ENCODE assay signal across 18 cellular contexts in the genomic region with DNA sequence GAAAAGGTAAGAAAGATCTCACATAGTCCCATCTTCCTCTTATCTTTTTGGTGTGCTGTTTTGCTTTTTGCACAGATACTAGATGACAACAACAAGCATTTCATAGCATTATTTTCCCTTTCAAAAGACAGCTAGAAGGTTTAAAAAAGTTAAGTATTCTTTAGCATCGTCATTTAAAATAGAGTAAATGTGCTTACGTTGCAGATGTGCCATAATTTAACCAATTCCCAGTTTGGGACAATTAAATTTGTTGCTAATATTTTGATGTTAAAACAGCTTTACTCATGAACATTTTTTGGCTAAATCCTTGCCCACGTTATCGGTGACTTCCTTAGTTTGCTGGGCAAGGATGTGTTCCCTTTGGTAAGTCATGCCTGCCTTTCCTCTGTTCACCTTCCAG. TPM values are rescaled to one million over a fixed set of nuclear protein-coding genes. Genes with fewer than 3 reads are reported as not detected.
DNase-seq lines count a peak whose midpoint lies in the region; ATAC-seq, FAIRE-seq and TF ChIP-seq lines count a peak whose summit lies in the region.
"Had no signal": no experiment of that assay in that cellular context is flagged by ENCODE, and none has a peak within 500 bp of the region (broad histone marks: within the 10 kb centered on the region; RNA-seq: fewer than 3 reads in every experiment).

No MANE protein-coding gene starts in this region.

- peaks cover 0 to 3% (median 0%) of the 10 kb centered on the region in 3 donors for H3K9me3 Mint-ChIP-seq in T-cell
- H3K9me3 Mint-ChIP-seq: CD4-positive, alpha-beta T cell; IgD-negative memory B cell had no signal

- peak overlapping the region; percentile 53 for H3K4ac ChIP-seq in IMR-90 (ENCODE audit: low read depth, low read length)

- H2BK20ac ChIP-seq in IMR-90 (ENCODE audit: low read depth, low read length): peak overlapping the region; percentile 13; the same call in 1 of the 2 replicates

- DNase-seq in HepG2 (ENCODE audit: low spot score): no peak
- no peak for DNase-seq in right lobe of liver
- DNase-seq in IMR-90: no peak
- no peak for DNase-seq in K562 (ENCODE audit: extremely low read depth in 1 of 4, low spot score in 3 of 4)
- DNase-seq in nucleus accumbens (lab: John Stamatoyannopoulos, UW): no peak
- DNase-seq in T-cell: no peak
- DNase-seq: ACHN; AML-193; CD4-positive, alpha-beta T cell; H9; NCI-H1105; NCI-H1694 treated with DMSO at 0.1 percent for 48 hours; NCI-H2107; NCI-H2227 treated with DMSO at 0.1 percent for 48 hours; SHP77 had no signal

- BruUV-seq in HepG2 (replicated peaks; lab: Mats Ljungman, UMichigan) (no TSS peak), IMR-90 (replicated peaks; lab: Mats Ljungman, UMichigan) (no TSS peak), K562 (replicated peaks; lab: Mats Ljungman, UMichigan) (no TSS peak)

- no peak overlapping the region for H3K23ac ChIP-seq in IMR-90 (ENCODE audit: low read depth, low read length)

- no peaks in the 10 kb centered on the region for H3K36me3 Mint-ChIP-seq in T-cell
- H3K36me3 Mint-ChIP-seq: IgD-negative memory B cell had no signal

- H3K27ac Mint-ChIP-seq in T-cell: no peak overlapping the region
- H3K27ac Mint-ChIP-seq: H9, IgD-negative memory B cell had no signal

- no peak overlapping the region for H3K4me3 ChIP-seq in HepG2 (replicated peaks in 1 of 3; ENCODE audit: insufficient read depth in 1 of 3, low read depth in 2 of 3, low read length in 3 of 3)
- H3K4me3 ChIP-seq in right lobe of liver: no peak overlapping the region
- H3K4me3 ChIP-seq in IMR-90 (ENCODE audit: insufficient read depth, low read depth, low read length): no peak overlapping the region
- H3K4me3 ChIP-seq in K562: no peak overlapping the region
- peak overlapping the region; percentile 40 for H3K4me3 ChIP-seq in skeletal muscle satellite cell (ENCODE audit: low read length)

- H3K79me2 ChIP-seq in HepG2 (ENCODE audit: insufficient read depth, low read length) (peaks cover 4% of the 10 kb centered on the region), K562 (ENCODE audit: control insufficient read depth, insufficient read depth, low read length) (no peaks in the 10 kb centered on the region)

- POLR2A ChIA-PET in HepG2 (lab: Yijun Ruan, JAX): interaction anchor here (1.2 to 1.4 kb wide), 3 partner anchors 12 to 24 kb away, joined by 3 to 5 read pairs (median 4); no protein-coding TSS in a partner anchor
- POLR2A ChIA-PET in IMR-90 (lab: Charles Lee; ENCODE audit: unreplicated experiment): no interaction called here
- POLR2A ChIA-PET in K562 (lab: Yijun Ruan, JAX): interaction anchor here (0.6 kb wide), 1 partner anchor 14 kb away, joined by 6 read pairs; no protein-coding TSS in a partner anchor
- POLR2A ChIA-PET in T-cell (lab: Charles Lee): no interaction called here

- no peak overlapping the region; the same call in 1 of the 2 replicates for H4K5ac ChIP-seq in IMR-90 (ENCODE audit: low read depth, low read length)

- WGBS in HepG2 (ENCODE audit: low lambda C conversion rate): 92% methylated on average over 4 of the region's 4 CpGs
- WGBS in right lobe of liver (ENCODE audit: insufficient coverage, low coverage, low lambda C conversion rate, missing lambda C conversion rate): 84% methylated on average over 4 of the region's 4 CpGs
- no CpG with 5 or more reads among the region's 4 CpGs for WGBS in IMR-90 (ENCODE audit: extremely low coverage in 2 of 2, insufficient read length in 1 of 2), 2 experiments
- 0% methylated on average over 4 of the region's 4 CpGs for WGBS in K562 (ENCODE audit: insufficient coverage, low coverage, missing lambda C conversion rate)

- intact Hi-C loops in HepG2 (cut with micrococcal nuclease; ENCODE audit: unreplicated experiment): loop anchor here (10.0 kb wide), 1 partner anchor 422 kb away; no protein-coding TSS in a partner anchor
- intact Hi-C loops in right lobe of liver (cut with DNase I): no loop called here
- intact Hi-C loops in IMR-90 (cut with micrococcal nuclease): no loop called here
- intact Hi-C loops in K562 (cut with micrococcal nuclease): no loop called here

- H3K4me2 ChIP-seq in HepG2 (ENCODE audit: low read depth, low read length) (peak overlapping the region; percentile 70), IMR-90 (ENCODE audit: low read depth, low read length) (0 out of 2 replicates have a peak overlapping the region, but pooled peaks have one; percentile 23), K562 (ENCODE audit: insufficient read depth, low read length) (no peak overlapping the region), skeletal muscle satellite cell (ENCODE audit: low read length) (peak overlapping the region; percentile 2)

- no peak overlapping the region for H2AFZ ChIP-seq in HepG2 (ENCODE audit: low read length)
- H2AFZ ChIP-seq in IMR-90 (replicated peaks; ENCODE audit: low read length, poor library complexity): no peak overlapping the region
- no peak overlapping the region for H2AFZ ChIP-seq in K562 (ENCODE audit: low read depth, low read length)

- no peaks in the 10 kb centered on the region for H3K27me3 Mint-ChIP-seq in T-cell
- H3K27me3 Mint-ChIP-seq: CD4-positive, alpha-beta T cell had no signal

- H3K79me1 ChIP-seq in IMR-90 (ENCODE audit: low read depth in 1 of 2, low read length in 2 of 2): no peaks in the 10 kb centered on the region

- in situ Hi-C loops in HepG2 (cut with HindIII; ENCODE audit: extremely low pct_ligation_motif_present, low pct_unique_long_range_greater_than_20kb): no loop called here
- in situ Hi-C loops in IMR-90 (cut with MboI; ENCODE audit: low sequenced_read_pairs): no loop called here
- in situ Hi-C loops in K562 (cut with MboI): no loop called here

- CTCF ChIA-PET in HepG2 (lab: Yijun Ruan, JAX; ENCODE audit: low intra/inter-chr PET ratio, low total read pairs): no interaction called here
- CTCF ChIA-PET in IMR-90 (lab: Yijun Ruan, JAX): interaction anchor here (0.6 to 2.7 kb wide), 3 partner anchors 10 to 1002 kb away, joined by 3 to 9 read pairs (median 4); no protein-coding TSS in a partner anchor
- CTCF ChIA-PET in K562 (lab: Yijun Ruan, JAX; ENCODE audit: low intra/inter-chr PET ratio): no interaction called here
- CTCF ChIA-PET in T-cell (lab: Charles Lee): interaction anchor here (0.7 to 1.4 kb wide), 4 partner anchors 10 to 1206 kb away, joined by 3 to 6 read pairs (median 4); no protein-coding TSS in a partner anchor

- H4K8ac ChIP-seq in IMR-90 (ENCODE audit: low read depth in 2 of 2, low read length in 2 of 2): peak overlapping the region in 1 of 2 experiments; percentile 49; a peak in 1 of 4 replicates

- H3K56ac ChIP-seq in IMR-90 (ENCODE audit: extremely low read depth, insufficient read depth, low read length): no peak overlapping the region

- H2BK5ac ChIP-seq in IMR-90 (ENCODE audit: low read depth, low read length, poor library complexity, severe bottlenecking): peak overlapping the region; percentile 22

- H2AK5ac ChIP-seq in IMR-90 (ENCODE audit: low read depth, low read length): peak overlapping the region; percentile 73

- H3K4me3 Mint-ChIP-seq in T-cell: no peak overlapping the region
- H3K4me3 Mint-ChIP-seq: CD4-positive, alpha-beta T cell; H9 had no signal

- H2BK15ac ChIP-seq in IMR-90 (ENCODE audit: low read depth, low read length): peak overlapping the region; percentile 23; the same call in 1 of the 3 replicates

- no peak for TF ChIP-seq RAD21 in HepG2 (CRISPR knock-in tag; IDR thresholded peaks at IDR 0.05)
- TF ChIP-seq RAD21 in IMR-90 (IDR thresholded peaks at IDR 0.05; ENCODE audit: low read length): no peak
- no peak for TF ChIP-seq RAD21 in K562 (CRISPR knock-in tag; conservative IDR thresholded peaks at IDR 0.05 in 1 of 2, IDR thresholded peaks at IDR 0.05 in 1 of 2)

- TF ChIP-seq EP300 in HepG2 (IDR thresholded peaks at IDR 0.05; ENCODE audit: low read depth in 2 of 2, low read length in 2 of 2) (no peak), HepG2 (CRISPR knock-in tag; IDR thresholded peaks at IDR 0.05; ENCODE audit: borderline replicate concordance) (no peak), K562 (IDR thresholded peaks at IDR 0.05; ENCODE audit: low read length) (no peak)

- no peak for ATAC-seq in HepG2
- ATAC-seq in right lobe of liver: no peak
- ATAC-seq in IMR-90 (ENCODE audit: low read depth): no peak
- ATAC-seq in K562: no peak
- no peak for ATAC-seq in T-cell (replicated peaks in 1 of 4)

- H3K9me3 ChIP-seq in HepG2 (ENCODE audit: low read length) (no peaks in the 10 kb centered on the region), right lobe of liver (no peaks in the 10 kb centered on the region), IMR-90 (ENCODE audit: control insufficient read depth, insufficient read depth, low read length) (no peaks in the 10 kb centered on the region), K562 (replicated peaks; ENCODE audit: control insufficient read depth, insufficient read depth, low read depth, low read length) (no peaks in the 10 kb centered on the region), skeletal muscle satellite cell (replicated peaks; ENCODE audit: low read length) (no peaks in the 10 kb centered on the region)

- no peak for TF ChIP-seq POLR2A in HepG2 (IDR thresholded peaks at IDR 0.05; ENCODE audit: insufficient read depth in 1 of 2, low read depth in 2 of 2, low read length in 2 of 2)
- TF ChIP-seq POLR2A in right lobe of liver (IDR thresholded peaks at IDR 0.05): no peak
- no peak for TF ChIP-seq POLR2A in IMR-90 (IDR thresholded peaks at IDR 0.05; ENCODE audit: low read depth, low read length)
- no peak for TF ChIP-seq POLR2A in K562 (conservative IDR thresholded peaks at IDR 0.05)

- peak overlapping the region; percentile 40; the same call in 1 of the 2 replicates for H3K14ac ChIP-seq in IMR-90 (replicated peaks; ENCODE audit: low read depth, low read length)

- H3K27me3 ChIP-seq in HepG2 (ENCODE audit: control insufficient read depth in 1 of 2, insufficient read depth in 2 of 2, low read length in 2 of 2): no peaks in the 10 kb centered on the region; a peak in 1 of 5 replicates
- no peaks in the 10 kb centered on the region for H3K27me3 ChIP-seq in right lobe of liver
- no peaks in the 10 kb centered on the region for H3K27me3 ChIP-seq in IMR-90 (ENCODE audit: control insufficient read depth, insufficient read depth, low read length)
- H3K27me3 ChIP-seq in K562 (ENCODE audit: control insufficient read depth in 2 of 2, insufficient read depth in 2 of 2, low read length in 2 of 2): peaks cover 7 to 10% of the 10 kb centered on the region in 2 experiments; a peak in 4 of 5 replicates
- H3K27me3 ChIP-seq in skeletal muscle satellite cell (ENCODE audit: control insufficient read depth, insufficient read depth, low read length): no peaks in the 10 kb centered on the region

- H3K27ac ChIP-seq in HepG2 (ENCODE audit: extremely low read length, insufficient read depth, low read length) (no peak overlapping the region), right lobe of liver (no peak overlapping the region), IMR-90 (ENCODE audit: insufficient read depth, low read length) (no peak overlapping the region), K562 (ENCODE audit: extremely low read depth, low read depth, low read length) (no peak overlapping the region)

- H4K20me1 ChIP-seq in HepG2 (ENCODE audit: insufficient read depth, low read length) (no peaks in the 10 kb centered on the region), IMR-90 (ENCODE audit: insufficient read depth, low read length) (no peaks in the 10 kb centered on the region), K562 (replicated peaks; ENCODE audit: control insufficient read depth, insufficient read depth, low read length) (no peaks in the 10 kb centered on the region)

- H2AK9ac ChIP-seq in IMR-90 (replicated peaks; ENCODE audit: low read depth, low read length, poor library complexity): peak overlapping the region; percentile 13

- peak overlapping the region; percentile 44; the same call in 1 of the 2 replicates for H2BK120ac ChIP-seq in IMR-90 (ENCODE audit: low read depth, low read length)

- H3K36me3 ChIP-seq in HepG2 (replicated peaks in 1 of 2; ENCODE audit: control insufficient read depth in 1 of 2, insufficient read depth in 2 of 2, low read length in 2 of 2) (no peaks in the 10 kb centered on the region), right lobe of liver (no peaks in the 10 kb centered on the region), IMR-90 (ENCODE audit: control insufficient read depth, insufficient read depth, low read length) (no peaks in the 10 kb centered on the region), K562 (ENCODE audit: control insufficient read depth, insufficient read depth, low read length) (no peaks in the 10 kb centered on the region), skeletal muscle satellite cell (ENCODE audit: insufficient read depth, low read length) (no peaks in the 10 kb centered on the region)

- FAIRE-seq in HepG2 (lab: Jason Lieb, UNC) (no peak), K562 (lab: Jason Lieb, UNC) (no peak)
- FAIRE-seq: RCC 7860 had no signal

- H3K4me1 Mint-ChIP-seq in T-cell: peaks cover 37 to 42% (median 39%) of the 10 kb centered on the region in 3 donors

- H3K9ac ChIP-seq in HepG2 (ENCODE audit: insufficient read depth, low read depth, low read length): no peak overlapping the region
- no peak overlapping the region for H3K9ac ChIP-seq in IMR-90 (ENCODE audit: low read depth, low read length)
- H3K9ac ChIP-seq in K562 (ENCODE audit: insufficient read depth in 1 of 2, low read depth in 2 of 2, low read length in 2 of 2): no peak overlapping the region
- H3K9ac ChIP-seq in skeletal muscle satellite cell (ENCODE audit: low read depth, low read length): no peak overlapping the region

- no peak for TF ChIP-seq CTCF in HepG2 (CRISPR knock-in tag; IDR thresholded peaks at IDR 0.05)
- no peak for TF ChIP-seq CTCF in right lobe of liver (IDR thresholded peaks at IDR 0.05)
- TF ChIP-seq CTCF in IMR-90 (conservative IDR thresholded peaks at IDR 0.05; ENCODE audit: low read depth, low read length): no peak
- TF ChIP-seq CTCF in K562 (IDR thresholded peaks at IDR 0.05 in 2 of 3, conservative IDR thresholded peaks at IDR 0.05 in 1 of 3; ENCODE audit: insufficient read depth in 2 of 3, low read depth in 1 of 3, low read length in 3 of 3): no peak

- dilution Hi-C loops in IMR-90 (cut with HindIII; ENCODE audit: low sequenced_read_pairs, unreplicated experiment): no loop called here

- H4K91ac ChIP-seq in IMR-90 (ENCODE audit: insufficient read depth, low read depth, low read length): peak overlapping the region; percentile 65; the same call in 1 of the 2 replicates

- H3K4me1 ChIP-seq in HepG2 (ENCODE audit: insufficient read depth, low read length) (peaks cover 72% of the 10 kb centered on the region), right lobe of liver (peaks cover 0 to 17% (median 7%) of the 10 kb centered on the region in 4 donors), IMR-90 (ENCODE audit: control insufficient read depth, insufficient read depth, low read length) (peaks cover 14% of the 10 kb centered on the region), K562 (replicated peaks in 1 of 2; ENCODE audit: control insufficient read depth in 2 of 2, insufficient read depth in 2 of 2, low read length in 2 of 2) (peaks cover 0 to 4% of the 10 kb centered on the region in 2 experiments; a peak in 1 of 5 replicates), skeletal muscle satellite cell (ENCODE audit: control insufficient read depth, insufficient read depth, low read length) (peaks cover 13% of the 10 kb centered on the region)

- peak overlapping the region; percentile 35; the same call in 1 of the 2 replicates for H3K18ac ChIP-seq in IMR-90 (ENCODE audit: low read depth, low read length)

- peaks cover 3% of the 10 kb centered on the region; the same call in 1 of the 2 replicates for H3K9me1 ChIP-seq in IMR-90 (ENCODE audit: insufficient read depth, low read length)
- no peaks in the 10 kb centered on the region for H3K9me1 ChIP-seq in K562 (ENCODE audit: control insufficient read depth, insufficient read depth, low read length)

RNA-seq across cellular contexts. Expression of a gene that starts 41.6 kb away (rescaled TPM):
- total RNA-seq in HepG2 (2016; rRNA removed; fragmentation: Illumina TruSeq; extraction: Trizol) (161 and 206 TPM in 2 replicates), right lobe of liver (1 to 10 TPM in 3 of 6 experiments, under 1 TPM in 3; 0.51 to 5.9 (median 2.6) TPM), IMR-90 (2012; rRNA removed) (95.0 and 98.6 TPM in 2 replicates), K562 (2014; rRNA removed) (251 and 270 TPM in 2 replicates), K562 (2014; rRNA removed; fragmentation: Illumina TruSeq; extraction: Trizol) (314 and 340 TPM in 2 replicates), K562 (2015; rRNA removed; fragmentation: Illumina TruSeq; extraction: Trizol) (294 and 318 TPM in 2 replicates), K562 (2021) (193 and 215 TPM in 2 replicates), T-cell (10 to 100 TPM in 2 of 5 donors, 1 to 10 TPM in 3; 6.6 to 16.5 (median 8.8) TPM)
- 61.6 and 66.4 TPM in 2 replicates for total RNA-seq in HepG2 (2016; cell fraction: cytosol; rRNA removed; fragmentation: Illumina TruSeq; extraction: Trizol; ENCODE audit: low read depth)
- 157 and 223 TPM in 2 replicates for total RNA-seq in HepG2 (2016; cell fraction: insoluble cytoplasmic fraction; rRNA removed; fragmentation: Illumina TruSeq; extraction: Trizol)
- 67.0 and 69.1 TPM in 2 replicates for total RNA-seq in HepG2 (2016; cell fraction: membrane; rRNA removed; fragmentation: Illumina TruSeq; extraction: Trizol)
- total RNA-seq in HepG2 (2016; cell fraction: nucleus; rRNA removed; fragmentation: Illumina TruSeq; extraction: Trizol): 66.0 and 73.6 TPM in 2 replicates
- polyA plus RNA-seq in HepG2 (2011; rRNA removed) (53.0 and 102 TPM in 2 replicates), IMR-90 (2012; rRNA removed) (118 and 229 TPM in 2 replicates), K562 (2011; rRNA removed) (290 and 349 TPM in 2 replicates), K562 (2014; fragmentation: Illumina TruSeq; extraction: Trizol) (522 and 779 TPM in 2 replicates), K562 (2014; fragmentation: Nextera tagmentation; extraction: Ambion mirVana) (1,000 to 10,000 TPM; 1,025 to 1,088 TPM), K562 (2014; rRNA removed) (422 and 674 TPM in 2 replicates)
- polyA plus RNA-seq in HepG2 (2011; cell fraction: cytosol; rRNA removed): 166 and 211 TPM in 2 replicates
- 50.7 and 64.1 TPM in 2 replicates for polyA plus RNA-seq in HepG2 (2011; cell fraction: nucleus; rRNA removed)
- 42.2 and 101 TPM in 2 replicates for polyA plus RNA-seq in HepG2 (2012)
- 50.9 and 58.2 TPM in 2 replicates for polyA plus RNA-seq in HepG2 (2016; cell fraction: cytosol; fragmentation: Illumina TruSeq; extraction: Trizol; ENCODE audit: low read depth)
- polyA plus RNA-seq in HepG2 (2016; cell fraction: insoluble cytoplasmic fraction; fragmentation: Illumina TruSeq; extraction: Trizol; ENCODE audit: low read depth): 204 and 208 TPM in 2 replicates
- 60.1 and 60.7 TPM in 2 replicates for polyA plus RNA-seq in HepG2 (2016; cell fraction: membrane; fragmentation: Illumina TruSeq; extraction: Trizol; ENCODE audit: low read depth)
- 84.3 and 91.2 TPM in 2 replicates for polyA plus RNA-seq in HepG2 (2016; cell fraction: nucleus; fragmentation: Illumina TruSeq; extraction: Trizol; ENCODE audit: insufficient read depth, low read depth)
- 40.6 and 146 TPM in 2 replicates for polyA minus RNA-seq in HepG2 (2011; rRNA and poly(A)+ RNA removed; ENCODE audit: low replicate concordance)
- 17.1 and 33.2 TPM in 2 replicates for polyA minus RNA-seq in HepG2 (2011; cell fraction: cytosol; rRNA and poly(A)+ RNA removed)
- 21.5 and 33.3 TPM in 2 replicates for polyA minus RNA-seq in HepG2 (2011; cell fraction: nucleus; rRNA and poly(A)+ RNA removed)
- 24.1 and 130 TPM in 2 replicates for polyA plus RNA-seq in IMR-90 (2012; cell fraction: cytosol; rRNA removed)
- polyA plus RNA-seq in IMR-90 (2012; cell fraction: nucleus; rRNA removed; ENCODE audit: low replicate concordance): 6.4 and 52.4 TPM in 2 replicates
- 44.6 and 76.9 TPM in 2 replicates for total RNA-seq in K562 (2011; cell fraction: chromatin; rRNA removed; ENCODE audit: low replicate concordance)
- 57.0 and 61.5 TPM in 2 replicates for total RNA-seq in K562 (2011; cell fraction: nucleolus; rRNA removed)
- 79.8 and 80.8 TPM in 2 replicates for total RNA-seq in K562 (2011; cell fraction: nucleoplasm; rRNA removed)
- 437 and 618 TPM in 2 replicates for polyA plus RNA-seq in K562 (2011; cell fraction: cytosol; rRNA removed)
- 139 and 204 TPM in 2 replicates for polyA plus RNA-seq in K562 (2011; cell fraction: nucleus; rRNA removed)
- polyA plus RNA-seq in K562 (2012): 207 and 217 TPM in 2 replicates
- polyA minus RNA-seq in K562 (2011; rRNA and poly(A)+ RNA removed): 177 and 179 TPM in 2 replicates
- polyA minus RNA-seq in K562 (2011; cell fraction: cytosol; rRNA and poly(A)+ RNA removed): 30.9 and 41.3 TPM in 2 replicates
- polyA minus RNA-seq in K562 (2011; cell fraction: nucleus; rRNA and poly(A)+ RNA removed): 40.8 and 79.1 TPM in 2 replicates
- 144 and 177 TPM in 2 replicates for total RNA-seq in skeletal muscle satellite cell (2012; rRNA removed)

RNA-seq across cellular contexts. Expression of a gene that starts 44.3 kb away (rescaled TPM):
- total RNA-seq in HepG2 (2016; rRNA removed; fragmentation: Illumina TruSeq; extraction: Trizol) (39.2 and 52.6 TPM in 2 replicates), right lobe of liver (10 to 100 TPM; 11.6 to 19.4 (median 17.0) TPM), IMR-90 (2012; rRNA removed) (34.2 and 49.7 TPM in 2 replicates), K562 (2014; rRNA removed) (51.8 and 65.7 TPM in 2 replicates), K562 (2014; rRNA removed; fragmentation: Illumina TruSeq; extraction: Trizol) (53.4 and 71.6 TPM in 2 replicates), K562 (2015; rRNA removed; fragmentation: Illumina TruSeq; extraction: Trizol) (40.8 and 48.1 TPM in 2 replicates), K562 (2021) (38.4 and 43.6 TPM in 2 replicates), T-cell (10 to 100 TPM; 64.9 to 76.8 (median 75.2) TPM)
- 5.4 and 6.3 TPM in 2 replicates for total RNA-seq in HepG2 (2016; cell fraction: cytosol; rRNA removed; fragmentation: Illumina TruSeq; extraction: Trizol; ENCODE audit: low read depth)
- total RNA-seq in HepG2 (2016; cell fraction: insoluble cytoplasmic fraction; rRNA removed; fragmentation: Illumina TruSeq; extraction: Trizol): 37.1 and 52.6 TPM in 2 replicates
- 12.2 and 13.1 TPM in 2 replicates for total RNA-seq in HepG2 (2016; cell fraction: membrane; rRNA removed; fragmentation: Illumina TruSeq; extraction: Trizol)
- 23.3 and 25.9 TPM in 2 replicates for total RNA-seq in HepG2 (2016; cell fraction: nucleus; rRNA removed; fragmentation: Illumina TruSeq; extraction: Trizol)
- polyA plus RNA-seq in HepG2 (2011; rRNA removed) (13.6 and 24.0 TPM in 2 replicates), IMR-90 (2012; rRNA removed) (12.6 and 15.9 TPM in 2 replicates), K562 (2011; rRNA removed) (46.5 and 56.0 TPM in 2 replicates), K562 (2014; fragmentation: Illumina TruSeq; extraction: Trizol) (52.4 and 57.4 TPM in 2 replicates), K562 (2014; fragmentation: Nextera tagmentation; extraction: Ambion mirVana) (10 to 100 TPM; 42.1 to 54.8 TPM), K562 (2014; rRNA removed) (50.4 and 56.9 TPM in 2 replicates)
- 10.5 and 14.8 TPM in 2 replicates for polyA plus RNA-seq in HepG2 (2011; cell fraction: cytosol; rRNA removed)
- 8.8 and 11.4 TPM in 2 replicates for polyA plus RNA-seq in HepG2 (2011; cell fraction: nucleus; rRNA removed)
- 36.7 and 47.7 TPM in 2 replicates for polyA plus RNA-seq in HepG2 (2012)
- polyA plus RNA-seq in HepG2 (2016; cell fraction: cytosol; fragmentation: Illumina TruSeq; extraction: Trizol; ENCODE audit: low read depth): 3.8 and 3.9 TPM in 2 replicates
- polyA plus RNA-seq in HepG2 (2016; cell fraction: insoluble cytoplasmic fraction; fragmentation: Illumina TruSeq; extraction: Trizol; ENCODE audit: low read depth): 41.9 and 42.0 TPM in 2 replicates
- polyA plus RNA-seq in HepG2 (2016; cell fraction: membrane; fragmentation: Illumina TruSeq; extraction: Trizol; ENCODE audit: low read depth): 4.5 and 5.5 TPM in 2 replicates
- polyA plus RNA-seq in HepG2 (2016; cell fraction: nucleus; fragmentation: Illumina TruSeq; extraction: Trizol; ENCODE audit: insufficient read depth, low read depth): 29.1 and 31.2 TPM in 2 replicates
- polyA minus RNA-seq in HepG2 (2011; rRNA and poly(A)+ RNA removed; ENCODE audit: low replicate concordance): 3.7 and 8.6 TPM in 2 replicates
- 7.6 and 13.9 TPM in 2 replicates for polyA minus RNA-seq in HepG2 (2011; cell fraction: cytosol; rRNA and poly(A)+ RNA removed)
- 25.4 and 32.6 TPM in 2 replicates for polyA minus RNA-seq in HepG2 (2011; cell fraction: nucleus; rRNA and poly(A)+ RNA removed)
- 3.2 TPM in 2 replicates for polyA plus RNA-seq in IMR-90 (2012; cell fraction: cytosol; rRNA removed)
- 1.8 and 20.1 TPM in 2 replicates for polyA plus RNA-seq in IMR-90 (2012; cell fraction: nucleus; rRNA removed; ENCODE audit: low replicate concordance)
- total RNA-seq in K562 (2011; cell fraction: chromatin; rRNA removed; ENCODE audit: low replicate concordance): 16.0 and 49.4 TPM in 2 replicates
- 9.3 and 9.6 TPM in 2 replicates for total RNA-seq in K562 (2011; cell fraction: nucleolus; rRNA removed)
- 15.6 and 16.1 TPM in 2 replicates for total RNA-seq in K562 (2011; cell fraction: nucleoplasm; rRNA removed)
- 3.3 and 8.9 TPM in 2 replicates for polyA plus RNA-seq in K562 (2011; cell fraction: cytosol; rRNA removed)
- polyA plus RNA-seq in K562 (2011; cell fraction: nucleus; rRNA removed): 11.0 and 21.7 TPM in 2 replicates
- 56.3 and 61.4 TPM in 2 replicates for polyA plus RNA-seq in K562 (2012)
- 37.2 and 44.6 TPM in 2 replicates for polyA minus RNA-seq in K562 (2011; rRNA and poly(A)+ RNA removed)
- 7.4 and 9.8 TPM in 2 replicates for polyA minus RNA-seq in K562 (2011; cell fraction: cytosol; rRNA and poly(A)+ RNA removed)
- 11.2 and 18.2 TPM in 2 replicates for polyA minus RNA-seq in K562 (2011; cell fraction: nucleus; rRNA and poly(A)+ RNA removed)
- total RNA-seq in skeletal muscle satellite cell (2012; rRNA removed): 35.4 and 35.5 TPM in 2 replicates

Comparison
In these comparisons a context has a peak if more than half of its experiments do, and no peak if none do; other contexts are left out.
1. CTCF ChIA-PET loops: an anchor here in IMR-90 (0.6 to 2.7 kb wide) and T-cell (0.7 to 1.4 kb wide); none called in HepG2 and K562.
2. POLR2A ChIA-PET loops: an anchor here in HepG2 (1.2 to 1.4 kb wide) and K562 (0.6 kb wide); none called in IMR-90 and T-cell.